ENCODE assay signal across 21 cellular contexts in the genomic region with DNA sequence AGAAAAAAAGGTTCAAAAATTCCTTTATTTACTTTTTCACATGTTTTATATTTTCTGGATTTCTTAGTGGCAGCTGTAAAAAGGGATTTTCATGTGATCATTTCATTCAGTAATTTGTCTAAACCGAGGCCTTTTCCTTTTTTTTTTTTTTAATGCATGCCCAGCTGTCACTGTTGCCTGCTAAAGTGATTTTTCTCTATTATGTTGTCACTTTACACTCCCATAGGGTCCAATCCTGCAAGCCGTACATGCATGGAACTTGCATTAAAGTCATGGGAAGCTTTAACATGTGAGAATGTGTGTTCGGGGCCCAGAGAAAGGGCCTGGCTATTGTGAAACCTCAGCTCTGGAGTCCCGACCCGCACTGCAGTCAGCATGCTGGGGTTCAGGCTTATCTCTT.
"Had no signal": no experiment of that assay in that cellular context is flagged by ENCODE, and none has a peak within 500 bp of the region (broad histone marks: within the 10 kb centered on the region; RNA-seq: fewer than 3 reads in every experiment).

No MANE protein-coding gene starts in this region.

- H3K27me3 Mint-ChIP-seq: memory B cell; natural killer cell treated with Interleukin-12 subunit alpha and Interleukin-12 subunit beta and Interleukin-15 and Interleukin-18, amount 100 ng/mL, for 72 hours; stimulated activated naive CD8-positive, alpha-beta T cell treated with anti-CD3 and anti-CD28 coated beads, Interleukin-15, amount 100 ng/mL, for 72 hours had no signal

- H3K9me3 Mint-ChIP-seq: stimulated activated naive CD8-positive, alpha-beta T cell treated with anti-CD3 and anti-CD28 coated beads, Interleukin-15, amount 100 ng/mL, for 72 hours had no signal

- H3K4me3 Mint-ChIP-seq: memory B cell; natural killer cell treated with Interleukin-12 subunit alpha and Interleukin-12 subunit beta and Interleukin-15 and Interleukin-18, amount 100 ng/mL, for 72 hours; stimulated activated naive B cell treated with anti-CD40 and anti-IgM and Interleukin-4, amounts not matched to agents 10 μg/mL and 1 μg/mL and 100 μg/mL, for 72 hours; stimulated activated naive CD8-positive, alpha-beta T cell treated with anti-CD3 and anti-CD28 coated beads, Interleukin-15, amount 100 ng/mL, for 72 hours had no signal

- ATAC-seq: esophagus mucosa; heart right ventricle; left cardiac atrium; lower lobe of right lung; natural killer cell treated with Interleukin-12 subunit alpha and Interleukin-12 subunit beta and Interleukin-15 and Interleukin-18, amount 100 ng/mL, for 72 hours; stimulated activated naive B cell treated with anti-CD40 and anti-IgM and Interleukin-4, amounts not matched to agents 10 μg/mL and 1 μg/mL and 100 μg/mL, for 72 hours; stimulated activated naive CD8-positive, alpha-beta T cell treated with anti-CD3 and anti-CD28 coated beads, Interleukin-15, amount 100 ng/mL, for 72 hours had no signal

- H3K9me3 ChIP-seq: left ventricle myocardium inferior, lower lobe of right lung, right atrium auricular region, sigmoid colon, testis, tibial nerve had no signal

- DNase-seq: effector memory CD4-positive, alpha-beta T cell; heart right ventricle; kidney; left cardiac atrium; left ventricle myocardium inferior; lower lobe of right lung; midbrain; posterior cingulate gyrus; sigmoid colon; stimulated activated CD4-positive, alpha-beta T cell treated with anti-CD3 and anti-CD28 coated beads, Interleukin-2, amount 100 ng/mL, for 24 hours; stimulated activated CD4-positive, alpha-beta T cell treated with anti-CD3 and anti-CD28 coated beads, Interleukin-4, amount 100 ng/mL, for 4 hours; stimulated activated naive B cell treated with anti-CD40 and anti-IgM and Interleukin-4, amounts not matched to agents 10 μg/mL and 1 μg/mL and 100 μg/mL, for 72 hours; stimulated activated naive CD8-positive, alpha-beta T cell treated with anti-CD3 and anti-CD28 coated beads, Interleukin-15, amount 100 ng/mL, for 72 hours; testis had no signal

- H3K27ac ChIP-seq: coronary artery, heart right ventricle, left ventricle myocardium inferior, lower lobe of right lung, right atrium auricular region, sigmoid colon, skin epidermis, testis, tibial nerve had no signal

- H3K36me3 ChIP-seq: heart right ventricle, left ventricle myocardium inferior, lower lobe of right lung, right atrium auricular region, sigmoid colon, tibial nerve had no signal

- H3K4me3 ChIP-seq: coronary artery, heart right ventricle, left ventricle myocardium inferior, lower lobe of right lung, right atrium auricular region, sigmoid colon, skin epidermis, testis, tibial nerve had no signal

- H3K4me1 Mint-ChIP-seq: memory B cell; stimulated activated naive B cell treated with anti-CD40 and anti-IgM and Interleukin-4, amounts not matched to agents 10 μg/mL and 1 μg/mL and 100 μg/mL, for 72 hours; stimulated activated naive CD8-positive, alpha-beta T cell treated with anti-CD3 and anti-CD28 coated beads, Interleukin-15, amount 100 ng/mL, for 72 hours had no signal

- H3K4me1 ChIP-seq: lower lobe of right lung, right atrium auricular region, testis, tibial nerve had no signal

- H3K36me3 Mint-ChIP-seq: memory B cell; natural killer cell treated with Interleukin-12 subunit alpha and Interleukin-12 subunit beta and Interleukin-15 and Interleukin-18, amount 100 ng/mL, for 72 hours; stimulated activated naive B cell treated with anti-CD40 and anti-IgM and Interleukin-4, amounts not matched to agents 10 μg/mL and 1 μg/mL and 100 μg/mL, for 72 hours had no signal

- H3K27ac Mint-ChIP-seq: memory B cell; natural killer cell treated with Interleukin-12 subunit alpha and Interleukin-12 subunit beta and Interleukin-15 and Interleukin-18, amount 100 ng/mL, for 72 hours; stimulated activated naive B cell treated with anti-CD40 and anti-IgM and Interleukin-4, amounts not matched to agents 10 μg/mL and 1 μg/mL and 100 μg/mL, for 72 hours; stimulated activated naive CD8-positive, alpha-beta T cell treated with anti-CD3 and anti-CD28 coated beads, Interleukin-15, amount 100 ng/mL, for 72 hours had no signal

- H3K27me3 ChIP-seq: right atrium auricular region, sigmoid colon, testis, tibial nerve had no signal
